In genomic region chr5:118791986-118792734, GRCh38 we compare ENCODE assay signal across 1 cellular context.
TF ChIP-seq lines count a peak whose summit lies in the region.

No MANE protein-coding gene starts in this region.

TF ChIP-seq in HEK293, 187 proteins besides CTCF, POLR2A, EP300 and RAD21 (continued from another document):
- no peak for TF ChIP-seq ZNF518A (tag by site-specific recombination; conservative IDR thresholded peaks at IDR 0.05; ENCODE audit: low read depth)
TF ChIP-seq in HEK293: peak in this region for 3.
